ENCODE assay signal across 2 cellular contexts in the genomic region with DNA sequence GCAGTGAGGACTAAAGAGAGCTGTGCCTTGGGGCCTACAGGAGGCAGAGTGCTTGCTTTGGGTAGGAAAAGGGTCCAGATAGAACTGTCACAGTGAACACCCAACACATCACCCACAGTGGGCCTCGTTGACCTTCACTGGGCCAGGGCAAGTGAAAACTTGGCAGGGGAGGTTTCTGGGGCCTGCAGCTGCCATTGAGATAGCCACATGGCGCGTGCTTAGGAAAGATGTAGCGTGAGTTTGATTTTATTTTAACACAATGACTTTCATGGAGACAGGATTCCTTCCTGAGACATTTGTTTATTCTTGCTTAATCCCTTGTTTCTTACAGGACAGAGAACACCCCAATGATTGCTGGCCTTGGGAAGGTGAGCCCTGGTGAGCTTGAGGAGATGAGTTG.
TF ChIP-seq lines count a peak whose summit lies in the region.

No MANE protein-coding gene starts in this region.

TF ChIP-seq in K562, 482 proteins besides CTCF, POLR2A, EP300 and RAD21:
- TF ChIP-seq, protein P1, sequence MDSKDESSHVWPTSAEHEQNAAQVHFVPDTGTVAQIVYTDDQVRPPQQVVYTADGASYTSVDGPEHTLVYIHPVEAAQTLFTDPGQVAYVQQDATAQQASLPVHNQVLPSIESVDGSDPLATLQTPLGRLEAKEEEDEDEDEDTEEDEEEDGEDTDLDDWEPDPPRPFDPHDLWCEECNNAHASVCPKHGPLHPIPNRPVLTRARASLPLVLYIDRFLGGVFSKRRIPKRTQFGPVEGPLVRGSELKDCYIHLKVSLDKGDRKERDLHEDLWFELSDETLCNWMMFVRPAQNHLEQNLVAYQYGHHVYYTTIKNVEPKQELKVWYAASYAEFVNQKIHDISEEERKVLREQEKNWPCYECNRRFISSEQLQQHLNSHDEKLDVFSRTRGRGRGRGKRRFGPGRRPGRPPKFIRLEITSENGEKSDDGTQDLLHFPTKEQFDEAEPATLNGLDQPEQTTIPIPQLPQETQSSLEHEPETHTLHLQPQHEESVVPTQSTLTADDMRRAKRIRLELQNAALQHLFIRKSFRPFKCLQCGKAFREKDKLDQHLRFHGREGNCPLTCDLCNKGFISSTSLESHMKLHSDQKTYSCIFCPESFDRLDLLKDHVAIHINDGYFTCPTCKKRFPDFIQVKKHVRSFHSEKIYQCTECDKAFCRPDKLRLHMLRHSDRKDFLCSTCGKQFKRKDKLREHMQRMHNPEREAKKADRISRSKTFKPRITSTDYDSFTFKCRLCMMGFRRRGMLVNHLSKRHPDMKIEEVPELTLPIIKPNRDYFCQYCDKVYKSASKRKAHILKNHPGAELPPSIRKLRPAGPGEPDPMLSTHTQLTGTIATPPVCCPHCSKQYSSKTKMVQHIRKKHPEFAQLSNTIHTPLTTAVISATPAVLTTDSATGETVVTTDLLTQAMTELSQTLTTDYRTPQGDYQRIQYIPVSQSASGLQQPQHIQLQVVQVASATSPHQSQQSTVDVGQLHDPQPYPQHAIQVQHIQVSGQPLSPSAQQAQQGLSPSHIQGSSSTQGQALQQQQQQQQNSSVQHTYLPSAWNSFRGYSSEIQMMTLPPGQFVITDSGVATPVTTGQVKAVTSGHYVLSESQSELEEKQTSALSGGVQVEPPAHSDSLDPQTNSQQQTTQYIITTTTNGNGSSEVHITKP (IDR thresholded peaks at IDR 0.05; ENCODE audit: partially characterized antibody): peak; percentile 59
- TF ChIP-seq, protein P2, sequence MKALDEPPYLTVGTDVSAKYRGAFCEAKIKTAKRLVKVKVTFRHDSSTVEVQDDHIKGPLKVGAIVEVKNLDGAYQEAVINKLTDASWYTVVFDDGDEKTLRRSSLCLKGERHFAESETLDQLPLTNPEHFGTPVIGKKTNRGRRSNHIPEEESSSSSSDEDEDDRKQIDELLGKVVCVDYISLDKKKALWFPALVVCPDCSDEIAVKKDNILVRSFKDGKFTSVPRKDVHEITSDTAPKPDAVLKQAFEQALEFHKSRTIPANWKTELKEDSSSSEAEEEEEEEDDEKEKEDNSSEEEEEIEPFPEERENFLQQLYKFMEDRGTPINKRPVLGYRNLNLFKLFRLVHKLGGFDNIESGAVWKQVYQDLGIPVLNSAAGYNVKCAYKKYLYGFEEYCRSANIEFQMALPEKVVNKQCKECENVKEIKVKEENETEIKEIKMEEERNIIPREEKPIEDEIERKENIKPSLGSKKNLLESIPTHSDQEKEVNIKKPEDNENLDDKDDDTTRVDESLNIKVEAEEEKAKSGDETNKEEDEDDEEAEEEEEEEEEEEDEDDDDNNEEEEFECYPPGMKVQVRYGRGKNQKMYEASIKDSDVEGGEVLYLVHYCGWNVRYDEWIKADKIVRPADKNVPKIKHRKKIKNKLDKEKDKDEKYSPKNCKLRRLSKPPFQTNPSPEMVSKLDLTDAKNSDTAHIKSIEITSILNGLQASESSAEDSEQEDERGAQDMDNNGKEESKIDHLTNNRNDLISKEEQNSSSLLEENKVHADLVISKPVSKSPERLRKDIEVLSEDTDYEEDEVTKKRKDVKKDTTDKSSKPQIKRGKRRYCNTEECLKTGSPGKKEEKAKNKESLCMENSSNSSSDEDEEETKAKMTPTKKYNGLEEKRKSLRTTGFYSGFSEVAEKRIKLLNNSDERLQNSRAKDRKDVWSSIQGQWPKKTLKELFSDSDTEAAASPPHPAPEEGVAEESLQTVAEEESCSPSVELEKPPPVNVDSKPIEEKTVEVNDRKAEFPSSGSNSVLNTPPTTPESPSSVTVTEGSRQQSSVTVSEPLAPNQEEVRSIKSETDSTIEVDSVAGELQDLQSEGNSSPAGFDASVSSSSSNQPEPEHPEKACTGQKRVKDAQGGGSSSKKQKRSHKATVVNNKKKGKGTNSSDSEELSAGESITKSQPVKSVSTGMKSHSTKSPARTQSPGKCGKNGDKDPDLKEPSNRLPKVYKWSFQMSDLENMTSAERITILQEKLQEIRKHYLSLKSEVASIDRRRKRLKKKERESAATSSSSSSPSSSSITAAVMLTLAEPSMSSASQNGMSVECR (CRISPR knock-in tag; IDR thresholded peaks at IDR 0.05): no peak

TF ChIP-seq in HEK293T, 16 proteins besides CTCF, POLR2A, EP300 and RAD21:
- TF ChIP-seq FOXM1 (IDR thresholded peaks at IDR 0.05; ENCODE audit: borderline replicate concordance): no peak
- TF ChIP-seq L3MBTL2 (conservative IDR thresholded peaks at IDR 0.05): no peak
- no peak for TF ChIP-seq LEF1 (IDR thresholded peaks at IDR 0.05; ENCODE audit: borderline replicate concordance)
- TF ChIP-seq ARNT (IDR thresholded peaks at IDR 0.05): no peak
- no peak for TF ChIP-seq NFRKB (IDR thresholded peaks at IDR 0.05)
